In the genomic region with DNA sequence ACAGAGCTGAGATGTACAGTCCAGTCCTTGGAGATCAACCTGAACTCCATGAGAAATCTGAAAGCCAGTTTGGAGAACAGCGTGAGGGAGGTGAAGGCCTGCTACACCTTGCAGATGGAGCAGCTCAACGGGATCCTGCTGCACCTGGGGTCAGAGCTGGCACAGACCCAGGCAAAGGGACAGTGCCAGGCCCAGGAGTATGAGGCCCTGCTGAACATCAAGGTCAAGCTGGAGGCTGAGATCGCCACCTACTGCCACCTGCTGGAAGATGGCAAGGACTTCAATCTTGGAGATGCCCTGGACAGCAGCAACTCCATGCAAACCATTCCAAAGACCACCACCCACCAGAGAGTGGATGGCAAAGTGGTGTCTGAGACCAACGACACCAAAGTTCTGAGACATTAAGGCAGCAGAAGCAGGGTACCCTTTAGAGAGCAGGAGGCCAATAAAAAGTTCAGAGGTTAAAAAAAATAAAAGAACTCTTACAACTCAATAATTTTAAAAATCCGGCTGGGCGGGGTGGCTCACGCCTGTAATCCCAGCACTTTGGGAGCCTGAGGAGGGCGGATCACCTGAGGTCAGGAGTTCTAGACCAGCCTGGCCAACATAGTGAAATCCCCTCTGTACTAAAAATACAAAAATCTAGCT, we compare ENCODE assay signal across 7 cellular contexts.
DNase-seq lines count a peak whose midpoint lies in the region; TF ChIP-seq lines count a peak whose summit lies in the region.

No MANE protein-coding gene starts in this region.

- H3K27me3 ChIP-seq in right atrium auricular region: no peaks in the 10 kb centered on the region

- peaks cover 0 to 28% of the 10 kb centered on the region in 2 donors for H3K9me3 ChIP-seq in right atrium auricular region

- peak; percentile 19 for DNase-seq in NCI-H748 treated with DMSO at 0.1 percent for 48 hours (lab: John Stamatoyannopoulos, UW)
- DNase-seq in activated effector memory CD4-positive, alpha-beta T cell treated with Interleukin-2 at 50 U/mL for 16 hours: peak; percentile 33
- DNase-seq in right atrium auricular region (ENCODE audit: low spot score): no peak
- peak; percentile 7 to 31 (median 21) for DNase-seq in stimulated activated CD4-positive, alpha-beta T cell treated with anti-CD3 and anti-CD28 coated beads, TNF-alpha, amount 100 ng/mL, for 48 hours (ENCODE audit: low read depth in 3 of 3)
- DNase-seq in NCI-H128 (lab: John Stamatoyannopoulos, UW; ENCODE audit: unreplicated experiment): no peak
- DNase-seq in middle frontal gyrus (ENCODE audit: extremely low spot score, low spot score): no peak

- TF ChIP-seq CTCF in GM12875 (IDR thresholded peaks at IDR 0.05; ENCODE audit: borderline replicate concordance, insufficient read depth, low read depth, low read length) (peak; percentile 75), right atrium auricular region (IDR thresholded peaks at IDR 0.05) (peak; percentile 17 to 57)

- H3K27ac ChIP-seq in right atrium auricular region: no peak overlapping the region

- peaks cover 0 to 6% of the 10 kb centered on the region in 2 donors for H3K4me1 ChIP-seq in right atrium auricular region

- H3K36me3 ChIP-seq in right atrium auricular region: no peaks in the 10 kb centered on the region

- no peak overlapping the region for H3K4me3 ChIP-seq in GM12875 (ENCODE audit: low read depth, low read length)
- no peak overlapping the region for H3K4me3 ChIP-seq in right atrium auricular region

Comparison
In these comparisons a context has a peak if more than half of its experiments do, and no peak if none do; other contexts are left out.
1. DNase-seq: peak in NCI-H748 treated with DMSO at 0.1 percent for 48 hours (single experiment), activated effector memory CD4-positive, alpha-beta T cell treated with Interleukin-2 at 50 U/mL for 16 hours (single experiment) and stimulated activated CD4-positive, alpha-beta T cell treated with anti-CD3 and anti-CD28 coated beads, TNF-alpha, amount 100 ng/mL, for 48 hours (3 of 3); none in right atrium auricular region (single experiment), NCI-H128 (single experiment) and middle frontal gyrus (single experiment).